Comparison of ENCODE assay signal across 1 cellular context in the genomic region with DNA sequence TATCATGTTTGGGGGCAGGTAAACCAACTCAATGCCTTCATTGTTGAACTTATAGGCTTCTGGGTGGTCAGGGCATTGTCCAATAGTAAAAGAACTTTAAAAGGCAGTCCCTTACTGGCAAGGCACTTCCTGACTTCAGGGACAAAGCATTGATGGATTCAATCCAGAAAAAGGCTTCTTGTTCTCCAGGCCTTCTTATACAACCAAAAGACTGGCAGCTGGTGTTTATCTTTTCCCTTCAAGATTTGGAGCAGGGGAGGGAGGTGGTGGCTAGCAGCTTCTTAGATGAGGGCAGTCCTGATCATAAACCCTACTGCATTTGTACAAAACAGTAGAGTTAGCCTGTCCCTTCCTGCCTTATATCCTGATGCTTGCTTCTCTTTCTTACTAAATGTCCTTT.
TF ChIP-seq lines count a peak whose summit lies in the region.

No MANE protein-coding gene starts in this region.

TF ChIP-seq in GM23338, 12 proteins besides CTCF, POLR2A, EP300 and RAD21 (continued from another document):
- TF ChIP-seq EZH2 (IDR thresholded peaks at IDR 0.05; ENCODE audit: low read depth, unreplicated experiment) (no peak), JUNB (IDR thresholded peaks at IDR 0.05; ENCODE audit: unreplicated experiment) (no peak), ZNF114 (CRISPR knock-in tag; IDR thresholded peaks at IDR 0.05) (no peak)
- TF ChIP-seq, protein P1, sequence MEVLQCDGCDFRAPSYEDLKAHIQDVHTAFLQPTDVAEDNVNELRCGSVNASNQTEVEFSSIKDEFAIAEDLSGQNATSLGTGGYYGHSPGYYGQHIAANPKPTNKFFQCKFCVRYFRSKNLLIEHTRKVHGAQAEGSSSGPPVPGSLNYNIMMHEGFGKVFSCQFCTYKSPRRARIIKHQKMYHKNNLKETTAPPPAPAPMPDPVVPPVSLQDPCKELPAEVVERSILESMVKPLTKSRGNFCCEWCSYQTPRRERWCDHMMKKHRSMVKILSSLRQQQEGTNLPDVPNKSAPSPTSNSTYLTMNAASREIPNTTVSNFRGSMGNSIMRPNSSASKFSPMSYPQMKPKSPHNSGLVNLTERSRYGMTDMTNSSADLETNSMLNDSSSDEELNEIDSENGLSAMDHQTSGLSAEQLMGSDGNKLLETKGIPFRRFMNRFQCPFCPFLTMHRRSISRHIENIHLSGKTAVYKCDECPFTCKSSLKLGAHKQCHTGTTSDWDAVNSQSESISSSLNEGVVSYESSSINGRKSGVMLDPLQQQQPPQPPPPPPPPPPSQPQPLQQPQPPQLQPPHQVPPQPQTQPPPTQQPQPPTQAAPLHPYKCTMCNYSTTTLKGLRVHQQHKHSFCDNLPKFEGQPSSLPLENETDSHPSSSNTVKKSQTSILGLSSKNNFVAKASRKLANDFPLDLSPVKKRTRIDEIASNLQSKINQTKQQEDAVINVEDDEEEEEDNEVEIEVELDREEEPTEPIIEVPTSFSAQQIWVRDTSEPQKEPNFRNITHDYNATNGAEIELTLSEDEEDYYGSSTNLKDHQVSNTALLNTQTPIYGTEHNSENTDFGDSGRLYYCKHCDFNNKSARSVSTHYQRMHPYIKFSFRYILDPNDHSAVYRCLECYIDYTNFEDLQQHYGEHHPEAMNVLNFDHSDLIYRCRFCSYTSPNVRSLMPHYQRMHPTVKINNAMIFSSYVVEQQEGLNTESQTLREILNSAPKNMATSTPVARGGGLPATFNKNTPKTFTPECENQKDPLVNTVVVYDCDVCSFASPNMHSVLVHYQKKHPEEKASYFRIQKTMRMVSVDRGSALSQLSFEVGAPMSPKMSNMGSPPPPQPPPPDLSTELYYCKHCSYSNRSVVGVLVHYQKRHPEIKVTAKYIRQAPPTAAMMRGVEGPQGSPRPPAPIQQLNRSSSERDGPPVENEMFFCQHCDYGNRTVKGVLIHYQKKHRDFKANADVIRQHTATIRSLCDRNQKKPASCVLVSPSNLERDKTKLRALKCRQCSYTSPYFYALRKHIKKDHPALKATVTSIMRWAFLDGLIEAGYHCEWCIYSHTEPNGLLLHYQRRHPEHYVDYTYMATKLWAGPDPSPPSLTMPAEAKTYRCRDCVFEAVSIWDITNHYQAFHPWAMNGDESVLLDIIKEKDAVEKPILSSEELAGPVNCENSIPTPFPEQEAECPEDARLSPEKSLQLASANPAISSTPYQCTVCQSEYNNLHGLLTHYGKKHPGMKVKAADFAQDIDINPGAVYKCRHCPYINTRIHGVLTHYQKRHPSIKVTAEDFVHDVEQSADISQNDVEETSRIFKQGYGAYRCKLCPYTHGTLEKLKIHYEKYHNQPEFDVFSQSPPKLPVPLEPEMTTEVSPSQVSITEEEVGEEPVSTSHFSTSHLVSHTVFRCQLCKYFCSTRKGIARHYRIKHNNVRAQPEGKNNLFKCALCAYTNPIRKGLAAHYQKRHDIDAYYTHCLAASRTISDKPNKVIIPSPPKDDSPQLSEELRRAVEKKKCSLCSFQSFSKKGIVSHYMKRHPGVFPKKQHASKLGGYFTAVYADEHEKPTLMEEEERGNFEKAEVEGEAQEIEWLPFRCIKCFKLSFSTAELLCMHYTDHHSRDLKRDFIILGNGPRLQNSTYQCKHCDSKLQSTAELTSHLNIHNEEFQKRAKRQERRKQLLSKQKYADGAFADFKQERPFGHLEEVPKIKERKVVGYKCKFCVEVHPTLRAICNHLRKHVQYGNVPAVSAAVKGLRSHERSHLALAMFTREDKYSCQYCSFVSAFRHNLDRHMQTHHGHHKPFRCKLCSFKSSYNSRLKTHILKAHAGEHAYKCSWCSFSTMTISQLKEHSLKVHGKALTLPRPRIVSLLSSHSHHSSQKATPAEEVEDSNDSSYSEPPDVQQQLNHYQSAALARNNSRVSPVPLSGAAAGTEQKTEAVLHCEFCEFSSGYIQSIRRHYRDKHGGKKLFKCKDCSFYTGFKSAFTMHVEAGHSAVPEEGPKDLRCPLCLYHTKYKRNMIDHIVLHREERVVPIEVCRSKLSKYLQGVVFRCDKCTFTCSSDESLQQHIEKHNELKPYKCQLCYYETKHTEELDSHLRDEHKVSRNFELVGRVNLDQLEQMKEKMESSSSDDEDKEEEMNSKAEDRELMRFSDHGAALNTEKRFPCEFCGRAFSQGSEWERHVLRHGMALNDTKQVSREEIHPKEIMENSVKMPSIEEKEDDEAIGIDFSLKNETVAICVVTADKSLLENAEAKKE (CRISPR knock-in tag; IDR thresholded peaks at IDR 0.05) = no peak
